Comparison of ENCODE assay signal across 2 cellular contexts in genomic region chr3:126848991-126849390, GRCh38.
A peak's percentile ranks its signal among the peaks of the same experiment; 100 is the strongest.
TF ChIP-seq lines count a peak whose summit lies in the region.

No MANE protein-coding gene starts in this region.

TF ChIP-seq in GM23338, 12 proteins besides CTCF, POLR2A, EP300 and RAD21:
- TF ChIP-seq POLR2AphosphoS5 (IDR thresholded peaks at IDR 0.05; ENCODE audit: low read depth) (no peak), REST (IDR thresholded peaks at IDR 0.05; ENCODE audit: unreplicated experiment) (no peak), ZNF462 (CRISPR knock-in tag; IDR thresholded peaks at IDR 0.05) (no peak), ZNF114 (CRISPR knock-in tag; IDR thresholded peaks at IDR 0.05) (no peak), CREB1 (CRISPR knock-in tag; IDR thresholded peaks at IDR 0.05; ENCODE audit: low read depth) (no peak), EZH2 (IDR thresholded peaks at IDR 0.05; ENCODE audit: low read depth, unreplicated experiment) (no peak), STAT1 (IDR thresholded peaks at IDR 0.05; ENCODE audit: unreplicated experiment) (no peak), ETS1 (IDR thresholded peaks at IDR 0.05) (no peak)

TF ChIP-seq in K562, 482 proteins besides CTCF, POLR2A, EP300 and RAD21:
- TF ChIP-seq EP400 (IDR thresholded peaks at IDR 0.05): no peak
- TF ChIP-seq TCF3 (CRISPR knock-in tag; IDR thresholded peaks at IDR 0.05): peak; percentile 21; the same call in 1 of the 2 replicates
- TF ChIP-seq NCOA6 (IDR thresholded peaks at IDR 0.05): no peak
- TF ChIP-seq MXI1 (IDR thresholded peaks at IDR 0.05; ENCODE audit: low read depth, low read length): no peak
- TF ChIP-seq ZNF444 (CRISPR knock-in tag; IDR thresholded peaks at IDR 0.05): no peak
- peak; percentile 46; the same call in 1 of the 2 replicates for TF ChIP-seq ZNF766 (CRISPR knock-in tag; conservative IDR thresholded peaks at IDR 0.05)
